Comparison of ENCODE assay signal across 9 cellular contexts in genomic region chr4:24913099-24913445, GRCh38. TPM values are rescaled to one million over a fixed set of nuclear protein-coding genes. Genes with fewer than 3 reads are reported as not detected.
DNase-seq lines count a peak whose midpoint lies in the region; FAIRE-seq and TF ChIP-seq lines count a peak whose summit lies in the region.
"Had no signal": no experiment of that assay in that cellular context is flagged by ENCODE, and none has a peak within 500 bp of the region (broad histone marks: within the 10 kb centered on the region; RNA-seq: fewer than 3 reads in every experiment).

No MANE protein-coding gene starts in this region.

- H3K4me3 ChIP-seq in HFF-Myc (replicated peaks; ENCODE audit: low read depth, low read length) (peak overlapping the region; percentile 42), ascending aorta (peak overlapping the region; percentile 91 to 93), keratinocyte (ENCODE audit: control insufficient read depth in 2 of 3, extremely low read depth in 1 of 3, insufficient read depth in 2 of 3, low read depth in 1 of 3, low read length in 3 of 3) (peak overlapping the region; percentile 21 to 59 (median 40)), smooth muscle cell (peak overlapping the region; percentile 65)

- CTCF ChIA-PET in GM10248 (lab: Yijun Ruan, JAX) = no interaction called here

- H3K4me2 ChIP-seq in keratinocyte (ENCODE audit: control insufficient read depth, extremely low read depth, insufficient read depth, low read depth, low read length) (peak overlapping the region; percentile 74), smooth muscle cell (peak overlapping the region; percentile 88)

- H4K20me1 ChIP-seq in keratinocyte (ENCODE audit: control insufficient read depth, extremely low read depth, insufficient read depth, low read length) (no peaks in the 10 kb centered on the region), smooth muscle cell (ENCODE audit: low read depth) (no peaks in the 10 kb centered on the region)

- H3K36me3 ChIP-seq in ascending aorta (peaks cover 7 to 19% of the 10 kb centered on the region in 2 donors), keratinocyte (ENCODE audit: control insufficient read depth in 2 of 2, extremely low read depth in 1 of 2, insufficient read depth in 2 of 2, low read length in 2 of 2) (peaks cover 3 to 5% of the 10 kb centered on the region in 2 experiments), smooth muscle cell (ENCODE audit: low read depth) (no peaks in the 10 kb centered on the region)

- POLR2A ChIA-PET in GM10248 (lab: Yijun Ruan, JAX) = no interaction called here

- DNase-seq in HFF-Myc (ENCODE audit: extremely low read depth, low read depth) (no peak), ascending aorta (ENCODE audit: low spot score in 2 of 2) (no peak), keratinocyte (ENCODE audit: low read depth, low spot score) (no peak), smooth muscle cell (lab: John Stamatoyannopoulos, UW; ENCODE audit: unreplicated experiment) (no peak), globus pallidus (ENCODE audit: low spot score) (no peak), MV-4-11 (lab: John Stamatoyannopoulos, UW) (no peak), GM10248 (ENCODE audit: extremely low spot score) (no peak)
- DNase-seq in activated CD8-positive, alpha-beta memory T cell treated with anti-CD3 and anti-CD28 coated beads for 24 hours = no peak
- DNase-seq: activated CD8-positive, alpha-beta memory T cell treated with anti-CD3 and anti-CD28 coated beads, Interleukin-2, amount 50 U/mL, for 48 hours had no signal

- intact Hi-C loops in ascending aorta (cut with DNase I) = loop anchor here (2.0 to 10.0 kb wide), 6 partner anchors 62 to 438 kb away; partner anchors contain the start of genes DHX15, PI4K2B and SOD3

- H3K9me3 ChIP-seq in ascending aorta (peaks cover 0 to 9% of the 10 kb centered on the region in 2 donors), keratinocyte (ENCODE audit: control insufficient read depth, low read depth, low read length) (no peaks in the 10 kb centered on the region), smooth muscle cell (replicated peaks; ENCODE audit: low read depth) (no peaks in the 10 kb centered on the region)

- 34% methylated on average over 11 of the region's 27 CpGs for WGBS in smooth muscle cell (ENCODE audit: low lambda C conversion rate)

- H2AFZ ChIP-seq in keratinocyte (ENCODE audit: control insufficient read depth, low read length) (peak overlapping the region; percentile 71), smooth muscle cell (ENCODE audit: low read depth) (peak overlapping the region; percentile 100)

- FAIRE-seq in keratinocyte (lab: Jason Lieb, UNC) = no peak

- dilution Hi-C loops in keratinocyte (cut with MboI; ENCODE audit: extremely low pct_ligation_motif_present, low sequenced_read_pairs) = no loop called here

- H3K4me1 ChIP-seq in ascending aorta (peaks cover 0 to 8% of the 10 kb centered on the region in 2 donors), keratinocyte (ENCODE audit: control insufficient read depth, extremely low read depth, insufficient read depth, low read length) (peaks cover 3% of the 10 kb centered on the region), smooth muscle cell (ENCODE audit: low read depth) (peaks cover 6% of the 10 kb centered on the region)

- H3K27me3 ChIP-seq in ascending aorta (no peaks in the 10 kb centered on the region), keratinocyte (ENCODE audit: control insufficient read depth, extremely low read depth, insufficient read depth, low read length) (no peaks in the 10 kb centered on the region), smooth muscle cell (ENCODE audit: low read depth) (no peaks in the 10 kb centered on the region)

- TF ChIP-seq CTCF in HFF-Myc (IDR thresholded peaks at IDR 0.05; ENCODE audit: low read depth, low read length, missing control alignments) (no peak), ascending aorta (IDR thresholded peaks at IDR 0.05) (no peak), keratinocyte (optimal IDR thresholded peaks at IDR 0.05 in 1 of 3, IDR thresholded peaks at IDR 0.05 in 1 of 3, conservative IDR thresholded peaks at IDR 0.05 in 1 of 3; ENCODE audit: extremely low read depth in 1 of 3, insufficient read depth in 2 of 3, low read length in 3 of 3) (no peak), smooth muscle cell (IDR thresholded peaks at IDR 0.05; ENCODE audit: borderline replicate concordance, insufficient read depth, poor library complexity, severe bottlenecking) (no peak), GM10248 (IDR thresholded peaks at IDR 0.05; ENCODE audit: control extremely low read depth, extremely low read depth, low read depth, missing control alignments) (no peak)

- peak overlapping the region; percentile 93 to 97 for H3K27ac ChIP-seq in ascending aorta
- no peak overlapping the region for H3K27ac ChIP-seq in keratinocyte (ENCODE audit: control insufficient read depth, insufficient read depth, low read length)
- H3K27ac ChIP-seq in smooth muscle cell (ENCODE audit: low read depth) = peak overlapping the region; percentile 47

- peak overlapping the region; percentile 41 for H3K9ac ChIP-seq in keratinocyte (ENCODE audit: control insufficient read depth, extremely low read depth, insufficient read depth, low read length)
- H3K9ac ChIP-seq in smooth muscle cell (ENCODE audit: low read depth) = peak overlapping the region; percentile 73

- no peaks in the 10 kb centered on the region for H3F3A ChIP-seq in smooth muscle cell (ENCODE audit: low read depth)

- H3K9me1 ChIP-seq in keratinocyte (ENCODE audit: control insufficient read depth, extremely low read depth, insufficient read depth, low read length) = no peaks in the 10 kb centered on the region

- H3K79me2 ChIP-seq in keratinocyte (ENCODE audit: control insufficient read depth, insufficient read depth, low read length) (no peaks in the 10 kb centered on the region), smooth muscle cell (ENCODE audit: low read depth) (no peaks in the 10 kb centered on the region)

RNA-seq across cellular contexts. Expression of gene CCDC149, which starts 0.2 kb away (rescaled TPM):
- total RNA-seq in ascending aorta (8.7 TPM), smooth muscle cell (5.5 and 12.5 TPM in 2 replicates)
- polyA plus RNA-seq in keratinocyte (2.0 to 3.5 TPM (median 2.1 TPM) in 3 replicates), smooth muscle cell (7.2 and 10.7 TPM in 2 replicates)
- 3.3 TPM for polyA plus RNA-seq in keratinocyte (2011; ENCODE audit: low read depth)
- polyA plus RNA-seq in keratinocyte (2011; cell fraction: cytosol; rRNA removed) = 2.9 and 3.2 TPM in 2 replicates
- 3.7 and 4.9 TPM in 2 replicates for polyA plus RNA-seq in keratinocyte (2011; cell fraction: nucleus; rRNA removed)
- 2.2 and 3.7 TPM in 2 replicates for polyA plus RNA-seq in keratinocyte (2012; ENCODE audit: low replicate concordance)
- polyA minus RNA-seq in keratinocyte = 1.4 to 7.7 TPM (median 4.2 TPM) in 3 replicates
- polyA minus RNA-seq in keratinocyte (2011; cell fraction: cytosol; rRNA and poly(A)+ RNA removed) = 5.4 TPM
- 2.4 and 9.9 TPM in 2 replicates for polyA minus RNA-seq in keratinocyte (2011; cell fraction: nucleus; rRNA and poly(A)+ RNA removed)

Comparison
In these comparisons a context has a peak if more than half of its experiments do, and no peak if none do; other contexts are left out.
1. H3K4me3 ChIP-seq: peak in every context shown above with its lines; median percentile 92 in ascending aorta; 65 in smooth muscle cell; 42 in HFF-Myc; 40 in keratinocyte.